In the genomic region with DNA sequence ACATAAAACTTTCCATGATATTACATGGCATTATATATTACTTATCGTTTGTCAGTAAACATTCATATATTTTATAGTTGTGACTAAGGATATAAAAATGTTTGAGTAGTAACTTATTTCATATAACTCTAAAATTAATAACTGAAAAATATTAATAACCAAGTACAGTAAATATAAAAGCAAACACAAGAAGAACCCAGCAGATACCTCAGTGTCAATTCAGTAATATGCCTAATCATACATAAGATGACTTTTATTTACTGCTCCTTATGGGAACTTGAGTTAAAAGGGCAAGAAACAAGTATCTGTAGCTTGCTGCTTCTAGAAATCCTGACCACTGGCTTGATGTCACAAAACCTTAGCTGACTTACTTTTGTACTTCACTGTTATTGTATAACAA, we compare ENCODE assay signal across 32 cellular contexts.
"Had no signal": no experiment of that assay in that cellular context is flagged by ENCODE, and none has a peak within 500 bp of the region (broad histone marks: within the 10 kb centered on the region; RNA-seq: fewer than 3 reads in every experiment).

No MANE protein-coding gene starts in this region.

- DNase-seq: Karpas-422, Kasumi-1, KG1, MG63, MM.1S, MV-4-11, NCI-H1048, NCI-H1092, NCI-H1105, NCI-H1105 treated with DMSO at 0.1 percent for 48 hours, NCI-H1417 treated with DMSO at 0.1 percent for 48 hours, NCI-H1436, NCI-H1436 treated with DMSO at 0.1 percent for 48 hours, NCI-H146, NCI-H1694, NCI-H1694 treated with DMSO at 0.1 percent for 48 hours, NCI-H187, NCI-H187 treated with DMSO at 0.1 percent for 48 hours, NCI-H1930, NCI-H2029, NCI-H2029 treated with DMSO at 0.1 percent for 48 hours, NCI-H2081, NCI-H2081 treated with DMSO at 0.1 percent for 48 hours, NCI-H2107, NCI-H2171, NCI-H2171 treated with DMSO at 0.1 percent for 48 hours, NCI-H226, NCI-H345, NCI-H446, NCI-H446 treated with DMSO at 0.1 percent for 48 hours, NCI-H510A had no signal

- H3K27ac ChIP-seq: KMS-11 had no signal

- H3K4me2 ChIP-seq: KMS-11 had no signal

- H3K36me3 ChIP-seq: MG63 had no signal

- H3K27me3 ChIP-seq: MG63 had no signal

- H3K9me3 ChIP-seq: MG63 had no signal

- H3K9ac ChIP-seq: KMS-11 had no signal

- H3K4me3 ChIP-seq: MG63 had no signal
